7 cellular contexts compared by ENCODE assay signal in genomic region chr14:93829839-93830481, GRCh38. TPM values are rescaled to one million over a fixed set of nuclear protein-coding genes. Genes with fewer than 3 reads are reported as not detected.
"Had no signal": no experiment of that assay in that cellular context is flagged by ENCODE, and none has a peak within 500 bp of the region (broad histone marks: within the 10 kb centered on the region; RNA-seq: fewer than 3 reads in every experiment).

No MANE protein-coding gene starts in this region.

- H3K4me3 Mint-ChIP-seq: IgD-negative memory B cell had no signal

- H3K27ac ChIP-seq: HL-60 had no signal

- H3K4me3 ChIP-seq: K562 had no signal

- H3K4me1 Mint-ChIP-seq: IgD-negative memory B cell had no signal

- DNase-seq: IMR-90, KBM-7, KG1 had no signal

- H3K36me3 Mint-ChIP-seq: IgD-negative memory B cell had no signal

- H3K27ac Mint-ChIP-seq: IgD-negative memory B cell had no signal

RNA-seq across cellular contexts. Expression of gene PRIMA1, which starts 41.7 kb away (rescaled TPM):
- total RNA-seq: HT-29, IMR-90, K562 had no signal
